In the genomic region with DNA sequence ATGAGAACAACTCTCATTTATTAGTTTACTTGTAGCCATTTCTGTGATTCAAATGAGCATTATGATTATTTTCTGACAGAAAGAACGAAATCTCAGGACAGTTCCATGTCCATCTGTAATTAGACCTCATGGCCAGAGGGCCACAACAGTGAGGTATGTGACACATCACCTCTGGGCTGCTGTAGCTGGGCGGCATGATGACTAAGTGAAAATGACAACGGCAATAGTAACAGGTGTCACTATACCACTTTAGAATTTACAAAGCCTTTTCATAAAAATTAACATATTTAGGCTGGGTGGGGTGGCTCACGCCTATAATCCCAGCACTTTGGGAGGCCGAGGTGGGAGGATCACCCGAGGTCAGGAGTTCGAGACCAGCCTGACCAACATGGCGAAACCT, we compare ENCODE assay signal across 2 cellular contexts.
TF ChIP-seq lines count a peak whose summit lies in the region.

No MANE protein-coding gene starts in this region.

TF ChIP-seq in IMR-90, 13 proteins besides CTCF, POLR2A, EP300 and RAD21:
- TF ChIP-seq MAZ (IDR thresholded peaks at IDR 0.05; ENCODE audit: borderline replicate concordance, low read depth, low read length), result no peak
- no peak for TF ChIP-seq MXI1 (IDR thresholded peaks at IDR 0.05; ENCODE audit: borderline replicate concordance, low read depth, low read length)
- no peak for TF ChIP-seq CHD1 (IDR thresholded peaks at IDR 0.05; ENCODE audit: low read depth, low read length)
- TF ChIP-seq USF2 (IDR thresholded peaks at IDR 0.05; ENCODE audit: low read depth, low read length), result no peak
- TF ChIP-seq NFE2L2 (IDR thresholded peaks at IDR 0.05; ENCODE audit: low read depth, low read length), result no peak
- no peak for TF ChIP-seq FOS (IDR thresholded peaks at IDR 0.05; ENCODE audit: low read depth, low read length)
- TF ChIP-seq RCOR1 (IDR thresholded peaks at IDR 0.05; ENCODE audit: insufficient replicate concordance, low read length), result no peak
- TF ChIP-seq MAFK (IDR thresholded peaks at IDR 0.05; ENCODE audit: low read depth, low read length), result no peak
- TF ChIP-seq CEBPB (IDR thresholded peaks at IDR 0.05; ENCODE audit: low read depth, low read length), result no peak
- TF ChIP-seq ELK1 (IDR thresholded peaks at IDR 0.05; ENCODE audit: borderline replicate concordance, low read depth, low read length), result no peak
- no peak for TF ChIP-seq RFX5 (IDR thresholded peaks at IDR 0.05; ENCODE audit: low read depth, low read length)
- TF ChIP-seq SMC3 (IDR thresholded peaks at IDR 0.05; ENCODE audit: low read depth, low read length), result no peak
- no peak for TF ChIP-seq BHLHE40 (IDR thresholded peaks at IDR 0.05; ENCODE audit: low read depth, low read length)

TF ChIP-seq in K562, 482 proteins besides CTCF, POLR2A, EP300 and RAD21:
- TF ChIP-seq U2AF2 (optimal IDR thresholded peaks at IDR 0.05; ENCODE audit: low read depth, low read length) (no peak), HNRNPK (IDR thresholded peaks at IDR 0.05; ENCODE audit: low read depth, low read length, poor library complexity, severe bottlenecking) (no peak), PBX2 (CRISPR knock-in tag; IDR thresholded peaks at IDR 0.05; ENCODE audit: low read depth) (no peak), PBX2 (tag; conservative IDR thresholded peaks at IDR 0.05; ENCODE audit: low read depth) (no peak), ZNF316 (IDR thresholded peaks at IDR 0.05) (peak; percentile 12; the same call in 1 of the 2 replicates), MEF2A (IDR thresholded peaks at IDR 0.05; ENCODE audit: control insufficient read depth, low read depth, low read length) (no peak), NFE2 (IDR thresholded peaks at IDR 0.05; ENCODE audit: low read depth) (0 out of 2 replicates have a peak, but pooled peaks have one; percentile 12), ELF2 (CRISPR knock-in tag; IDR thresholded peaks at IDR 0.05) (no peak), MIER1 (IDR thresholded peaks at IDR 0.05; ENCODE audit: low read depth) (no peak), MXI1 (IDR thresholded peaks at IDR 0.05; ENCODE audit: low read depth, low read length) (no peak)
